ENCODE assay signal across 1 cellular context in genomic region chr20:53804920-53805894, GRCh38.
TF ChIP-seq lines count a peak whose summit lies in the region.

No MANE protein-coding gene starts in this region.

TF ChIP-seq in SK-N-SH treated with all-trans-retinoic acid at 6 μM for 48 hours, 23 proteins besides CTCF, POLR2A, EP300 and RAD21 (continued from another document):
- TF ChIP-seq, protein P1, sequence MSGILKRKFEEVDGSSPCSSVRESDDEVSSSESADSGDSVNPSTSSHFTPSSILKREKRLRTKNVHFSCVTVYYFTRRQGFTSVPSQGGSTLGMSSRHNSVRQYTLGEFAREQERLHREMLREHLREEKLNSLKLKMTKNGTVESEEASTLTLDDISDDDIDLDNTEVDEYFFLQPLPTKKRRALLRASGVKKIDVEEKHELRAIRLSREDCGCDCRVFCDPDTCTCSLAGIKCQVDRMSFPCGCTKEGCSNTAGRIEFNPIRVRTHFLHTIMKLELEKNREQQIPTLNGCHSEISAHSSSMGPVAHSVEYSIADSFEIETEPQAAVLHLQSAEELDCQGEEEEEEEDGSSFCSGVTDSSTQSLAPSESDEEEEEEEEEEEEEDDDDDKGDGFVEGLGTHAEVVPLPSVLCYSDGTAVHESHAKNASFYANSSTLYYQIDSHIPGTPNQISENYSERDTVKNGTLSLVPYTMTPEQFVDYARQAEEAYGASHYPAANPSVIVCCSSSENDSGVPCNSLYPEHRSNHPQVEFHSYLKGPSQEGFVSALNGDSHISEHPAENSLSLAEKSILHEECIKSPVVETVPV (CRISPR knock-in tag; IDR thresholded peaks at IDR 0.05), result no peak
- TF ChIP-seq, protein P2, sequence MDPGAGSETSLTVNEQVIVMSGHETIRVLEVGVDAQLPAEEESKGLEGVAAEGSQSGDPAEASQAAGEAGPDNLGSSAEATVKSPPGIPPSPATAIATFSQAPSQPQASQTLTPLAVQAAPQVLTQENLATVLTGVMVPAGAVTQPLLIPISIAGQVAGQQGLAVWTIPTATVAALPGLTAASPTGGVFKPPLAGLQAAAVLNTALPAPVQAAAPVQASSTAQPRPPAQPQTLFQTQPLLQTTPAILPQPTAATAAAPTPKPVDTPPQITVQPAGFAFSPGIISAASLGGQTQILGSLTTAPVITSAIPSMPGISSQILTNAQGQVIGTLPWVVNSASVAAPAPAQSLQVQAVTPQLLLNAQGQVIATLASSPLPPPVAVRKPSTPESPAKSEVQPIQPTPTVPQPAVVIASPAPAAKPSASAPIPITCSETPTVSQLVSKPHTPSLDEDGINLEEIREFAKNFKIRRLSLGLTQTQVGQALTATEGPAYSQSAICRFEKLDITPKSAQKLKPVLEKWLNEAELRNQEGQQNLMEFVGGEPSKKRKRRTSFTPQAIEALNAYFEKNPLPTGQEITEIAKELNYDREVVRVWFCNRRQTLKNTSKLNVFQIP (CRISPR knock-in tag; IDR thresholded peaks at IDR 0.05; ENCODE audit: borderline replicate concordance, low read depth), result no peak
- TF ChIP-seq SNAI2 (CRISPR knock-in tag; IDR thresholded peaks at IDR 0.05) (no peak), ZNF8 (CRISPR knock-in tag; IDR thresholded peaks at IDR 0.05) (no peak), OSR1 (CRISPR knock-in tag; IDR thresholded peaks at IDR 0.05) (no peak), PPARA (CRISPR knock-in tag; IDR thresholded peaks at IDR 0.05; ENCODE audit: borderline replicate concordance) (no peak), ISL1 (CRISPR knock-in tag; IDR thresholded peaks at IDR 0.05) (no peak), RARB (CRISPR knock-in tag; IDR thresholded peaks at IDR 0.05) (no peak), ZFP30 (CRISPR knock-in tag; IDR thresholded peaks at IDR 0.05) (no peak), ARNTL (CRISPR knock-in tag; IDR thresholded peaks at IDR 0.05; ENCODE audit: borderline replicate concordance, low read depth) (no peak), TCF4 (CRISPR knock-in tag; IDR thresholded peaks at IDR 0.05; ENCODE audit: borderline replicate concordance) (no peak), PATZ1 (CRISPR knock-in tag; IDR thresholded peaks at IDR 0.05; ENCODE audit: borderline replicate concordance) (no peak)
